In genomic region chr7:134174797-134175261, GRCh38 we compare ENCODE assay signal across 8 cellular contexts. TPM values are rescaled to one million over a fixed set of nuclear protein-coding genes. Genes with fewer than 3 reads are reported as not detected.
A peak's percentile ranks its signal among the peaks of the same experiment; 100 is the strongest.
DNase-seq lines count a peak whose midpoint lies in the region; ATAC-seq and TF ChIP-seq lines count a peak whose summit lies in the region.

No MANE protein-coding gene starts in this region.

- in situ Hi-C loops in brain microvascular endothelial cell (cut with HindIII; ENCODE audit: low pct_ligation_motif_present, low sequenced_read_pairs) = no loop called here

- peak; percentile 94 for ATAC-seq in GM18498 (IDR thresholded peaks at IDR 0.05; ENCODE audit: unreplicated experiment)

- H3K36me3 ChIP-seq in brain microvascular endothelial cell (replicated peaks) = no peaks in the 10 kb centered on the region

- DNase-seq in H4 (ENCODE audit: low spot score) (peak; percentile 88), LoVo (ENCODE audit: low spot score) (peak; percentile 87), brain microvascular endothelial cell (peak; percentile 87), pulmonary artery endothelial cell (ENCODE audit: low read depth, low spot score) (peak; percentile 36), occipital lobe (lab: John Stamatoyannopoulos, UW) (no peak), dorsolateral prefrontal cortex (no peak)
- DNase-seq in activated effector memory CD4-positive, alpha-beta T cell treated with anti-CD3 and anti-CD28 coated beads, Interleukin-2, amount 50 U/mL, for 16 hours = no peak

- H3K27me3 ChIP-seq in brain microvascular endothelial cell (replicated peaks) (no peaks in the 10 kb centered on the region), dorsolateral prefrontal cortex (no peaks in the 10 kb centered on the region)

- intact Hi-C loops in dorsolateral prefrontal cortex (cut with DNase I) = no loop called here

- no peak overlapping the region for H3K4me3 ChIP-seq in brain microvascular endothelial cell (ENCODE audit: low read depth, low read length)
- H3K4me3 ChIP-seq in dorsolateral prefrontal cortex = no peak overlapping the region

- H3K27ac ChIP-seq in brain microvascular endothelial cell = no peak overlapping the region
- H3K27ac ChIP-seq in dorsolateral prefrontal cortex = no peak overlapping the region

- TF ChIP-seq CTCF in brain microvascular endothelial cell (IDR thresholded peaks at IDR 0.05; ENCODE audit: low read depth, low read length, missing control alignments) (no peak), dorsolateral prefrontal cortex (IDR thresholded peaks at IDR 0.05 in 54 of 56, conservative IDR thresholded peaks at IDR 0.05 in 2 of 56; ENCODE audit: low read depth in 1 of 56, partially characterized antibody in 56 of 56) (no peak)

RNA-seq across cellular contexts. Expression of gene LRGUK, which starts 47.7 kb away (rescaled TPM):
- total RNA-seq in H4 (2014; rRNA removed; shearing (Covaris generic)) = 0.04 TPM in 1 of 2 replicates, not detected in the other
- total RNA-seq in pulmonary artery endothelial cell (0.07 and 0.11 TPM in 2 replicates), occipital lobe (17.6 TPM), dorsolateral prefrontal cortex (1 to 10 TPM in 119 of 120 experiments, under 1 TPM in 1; 0.53 to 4.5 (median 2.1) TPM)

Comparison
In these comparisons a context has a peak if more than half of its experiments do, and no peak if none do; other contexts are left out.
1. DNase-seq: peak in H4 (single experiment), LoVo (single experiment), brain microvascular endothelial cell (single experiment) and pulmonary artery endothelial cell (single experiment); none in occipital lobe (single experiment), activated effector memory CD4-positive, alpha-beta T cell treated with anti-CD3 and anti-CD28 coated beads, Interleukin-2, amount 50 U/mL, for 16 hours (single experiment) and dorsolateral prefrontal cortex (0 of 10).